Comparison of ENCODE assay signal across 23 cellular contexts in the genomic region with DNA sequence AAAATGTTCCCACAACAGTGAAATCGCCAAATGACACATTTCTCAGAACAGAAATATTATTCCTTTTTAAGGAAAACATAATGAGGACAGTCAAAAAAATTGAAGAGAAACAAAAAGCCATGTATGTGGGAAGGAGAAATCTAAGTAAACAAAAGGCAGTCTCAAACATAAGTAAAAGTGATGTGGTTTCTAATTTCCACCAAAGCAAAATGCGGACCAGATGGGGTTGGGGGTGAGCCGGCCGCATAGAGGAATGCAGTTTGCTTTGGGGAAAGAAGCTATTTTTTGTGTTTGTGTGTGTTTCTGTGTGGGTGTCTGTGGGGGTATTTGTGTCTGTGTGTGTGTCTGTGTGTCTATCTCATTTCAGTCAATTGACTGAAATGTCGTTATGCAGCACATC.
A peak's percentile ranks its signal among the peaks of the same experiment; 100 is the strongest.
DNase-seq lines count a peak whose midpoint lies in the region; ATAC-seq and TF ChIP-seq lines count a peak whose summit lies in the region.
"Had no signal": no experiment of that assay in that cellular context is flagged by ENCODE, and none has a peak within 500 bp of the region (broad histone marks: within the 10 kb centered on the region; RNA-seq: fewer than 3 reads in every experiment).

No MANE protein-coding gene starts in this region.

- DNase-seq in HFF-Myc (ENCODE audit: extremely low read depth, low read depth) (peak; percentile 56), WTC11 (ENCODE audit: low spot score) (no peak), fibroblast of peridontal ligament (ENCODE audit: extremely low read depth) (peak; percentile 90), smooth muscle cell of the brain vasculature (ENCODE audit: low read depth, low spot score) (peak; percentile 9), SKM-1 treated with dmso at 0.1 percent for 144 hours (lab: John Stamatoyannopoulos, UW; ENCODE audit: unreplicated experiment) (no peak), NCI-H187 (lab: John Stamatoyannopoulos, UW) (no peak)
- DNase-seq: activated CD4-positive, alpha-beta memory T cell treated with anti-CD3 and anti-CD28 coated beads, Interleukin-2, amount 10 ng/mL, durations not matched to agents 7 days and 5 days; activated gamma-delta T cell; DMS79 treated with DMSO at 0.1 percent for 48 hours; effector CD4-positive, alpha-beta T cell; HCEC 1CT; kidney; natural killer cell; NCI-H1105; OCI-M1; Right ventricle myocardium superior; stimulated activated CD4-positive, alpha-beta T cell treated with anti-CD3 and anti-CD28 coated beads, Interleukin-15, amount 100 ng/mL, for 24 hours; stimulated activated naive CD8-positive, alpha-beta T cell treated with anti-CD3 and anti-CD28 coated beads, Interleukin-15, amount 100 ng/mL, for 72 hours had no signal

- ATAC-seq in WTC11 (no peak), GM21619 (IDR thresholded peaks at IDR 0.05; ENCODE audit: unreplicated experiment) (no peak)
- ATAC-seq: natural killer cell; sciatic nerve; stimulated activated naive CD8-positive, alpha-beta T cell treated with anti-CD3 and anti-CD28 coated beads, Interleukin-15, amount 100 ng/mL, for 72 hours had no signal

- no peak overlapping the region for H3K4me3 ChIP-seq in HFF-Myc (replicated peaks; ENCODE audit: low read depth, low read length)
- H3K4me3 ChIP-seq: esophagus muscularis mucosa, tibial nerve had no signal

- no peak overlapping the region for H3K4me3 Mint-ChIP-seq in WTC11
- H3K4me3 Mint-ChIP-seq: activated CD4-positive, alpha-beta memory T cell treated with anti-CD3 and anti-CD28 coated beads, Interleukin-2, amount 10 ng/mL, durations not matched to agents 7 days and 5 days; IgD-negative memory B cell; natural killer cell; stimulated activated naive CD8-positive, alpha-beta T cell treated with anti-CD3 and anti-CD28 coated beads, Interleukin-15, amount 100 ng/mL, for 72 hours had no signal

- H3K27me3 Mint-ChIP-seq in WTC11 (ENCODE audit: low read depth): no peaks in the 10 kb centered on the region
- H3K27me3 Mint-ChIP-seq: activated CD4-positive, alpha-beta memory T cell treated with anti-CD3 and anti-CD28 coated beads, Interleukin-2, amount 10 ng/mL, durations not matched to agents 7 days and 5 days; IgD-negative memory B cell had no signal

- peaks cover 2% of the 10 kb centered on the region; the same call in 1 of the 2 replicates for H3K36me3 Mint-ChIP-seq in WTC11
- H3K36me3 Mint-ChIP-seq: IgD-negative memory B cell, natural killer cell had no signal

- peak overlapping the region; percentile 14 for H3K27ac Mint-ChIP-seq in WTC11
- H3K27ac Mint-ChIP-seq: activated CD4-positive, alpha-beta memory T cell treated with anti-CD3 and anti-CD28 coated beads, Interleukin-2, amount 10 ng/mL, durations not matched to agents 7 days and 5 days; IgD-negative memory B cell; natural killer cell had no signal

- CTCF ChIA-PET in WTC11 (lab: Charles Lee): interaction anchor here (0.6 kb wide), 1 partner anchor 162 kb away, joined by 3 read pairs; no protein-coding TSS in a partner anchor

- POLR2A ChIA-PET in WTC11 (lab: Charles Lee): no interaction called here

- peaks cover 7% of the 10 kb centered on the region for H3K4me1 Mint-ChIP-seq in WTC11
- H3K4me1 Mint-ChIP-seq: activated CD4-positive, alpha-beta memory T cell treated with anti-CD3 and anti-CD28 coated beads, Interleukin-2, amount 10 ng/mL, durations not matched to agents 7 days and 5 days; IgD-negative memory B cell; natural killer cell; stimulated activated naive CD8-positive, alpha-beta T cell treated with anti-CD3 and anti-CD28 coated beads, Interleukin-15, amount 100 ng/mL, for 72 hours had no signal

- H3K9me3 Mint-ChIP-seq in WTC11: no peaks in the 10 kb centered on the region
- H3K9me3 Mint-ChIP-seq: activated CD4-positive, alpha-beta memory T cell treated with anti-CD3 and anti-CD28 coated beads, Interleukin-2, amount 10 ng/mL, durations not matched to agents 7 days and 5 days; IgD-negative memory B cell; natural killer cell; stimulated activated naive CD8-positive, alpha-beta T cell treated with anti-CD3 and anti-CD28 coated beads, Interleukin-15, amount 100 ng/mL, for 72 hours had no signal

- TF ChIP-seq CTCF in HFF-Myc (IDR thresholded peaks at IDR 0.05; ENCODE audit: low read depth, low read length, missing control alignments): no peak
- TF ChIP-seq CTCF in WTC11 (IDR thresholded peaks at IDR 0.05): no peak

TF ChIP-seq in WTC11, 78 proteins besides CTCF, POLR2A, EP300 and RAD21:
- no peak for TF ChIP-seq TEAD1 (CRISPR knock-in tag; IDR thresholded peaks at IDR 0.05)
- no peak for TF ChIP-seq ZNF416 (CRISPR knock-in tag; IDR thresholded peaks at IDR 0.05)
- no peak for TF ChIP-seq KAT7 (CRISPR knock-in tag; IDR thresholded peaks at IDR 0.05; ENCODE audit: borderline replicate concordance)
- TF ChIP-seq CREM (CRISPR knock-in tag; IDR thresholded peaks at IDR 0.05): no peak
- no peak for TF ChIP-seq ZNF263 (CRISPR knock-in tag; IDR thresholded peaks at IDR 0.05; ENCODE audit: low read depth)
- TF ChIP-seq, protein P1, sequence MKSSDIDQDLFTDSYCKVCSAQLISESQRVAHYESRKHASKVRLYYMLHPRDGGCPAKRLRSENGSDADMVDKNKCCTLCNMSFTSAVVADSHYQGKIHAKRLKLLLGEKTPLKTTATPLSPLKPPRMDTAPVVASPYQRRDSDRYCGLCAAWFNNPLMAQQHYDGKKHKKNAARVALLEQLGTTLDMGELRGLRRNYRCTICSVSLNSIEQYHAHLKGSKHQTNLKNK (CRISPR knock-in tag; IDR thresholded peaks at IDR 0.05): no peak
- no peak for TF ChIP-seq HMGA2 (CRISPR knock-in tag; IDR thresholded peaks at IDR 0.05)
- no peak for TF ChIP-seq ELF4 (CRISPR knock-in tag; IDR thresholded peaks at IDR 0.05; ENCODE audit: low read depth)
- no peak for TF ChIP-seq ZNF671 (CRISPR knock-in tag; IDR thresholded peaks at IDR 0.05)
- TF ChIP-seq EMX1 (CRISPR knock-in tag; IDR thresholded peaks at IDR 0.05): no peak
- TF ChIP-seq, protein P2, sequence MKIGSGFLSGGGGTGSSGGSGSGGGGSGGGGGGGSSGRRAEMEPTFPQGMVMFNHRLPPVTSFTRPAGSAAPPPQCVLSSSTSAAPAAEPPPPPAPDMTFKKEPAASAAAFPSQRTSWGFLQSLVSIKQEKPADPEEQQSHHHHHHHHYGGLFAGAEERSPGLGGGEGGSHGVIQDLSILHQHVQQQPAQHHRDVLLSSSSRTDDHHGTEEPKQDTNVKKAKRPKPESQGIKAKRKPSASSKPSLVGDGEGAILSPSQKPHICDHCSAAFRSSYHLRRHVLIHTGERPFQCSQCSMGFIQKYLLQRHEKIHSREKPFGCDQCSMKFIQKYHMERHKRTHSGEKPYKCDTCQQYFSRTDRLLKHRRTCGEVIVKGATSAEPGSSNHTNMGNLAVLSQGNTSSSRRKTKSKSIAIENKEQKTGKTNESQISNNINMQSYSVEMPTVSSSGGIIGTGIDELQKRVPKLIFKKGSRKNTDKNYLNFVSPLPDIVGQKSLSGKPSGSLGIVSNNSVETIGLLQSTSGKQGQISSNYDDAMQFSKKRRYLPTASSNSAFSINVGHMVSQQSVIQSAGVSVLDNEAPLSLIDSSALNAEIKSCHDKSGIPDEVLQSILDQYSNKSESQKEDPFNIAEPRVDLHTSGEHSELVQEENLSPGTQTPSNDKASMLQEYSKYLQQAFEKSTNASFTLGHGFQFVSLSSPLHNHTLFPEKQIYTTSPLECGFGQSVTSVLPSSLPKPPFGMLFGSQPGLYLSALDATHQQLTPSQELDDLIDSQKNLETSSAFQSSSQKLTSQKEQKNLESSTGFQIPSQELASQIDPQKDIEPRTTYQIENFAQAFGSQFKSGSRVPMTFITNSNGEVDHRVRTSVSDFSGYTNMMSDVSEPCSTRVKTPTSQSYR (CRISPR knock-in tag; IDR thresholded peaks at IDR 0.05): no peak
- TF ChIP-seq ATF1 (CRISPR knock-in tag; IDR thresholded peaks at IDR 0.05): no peak
- TF ChIP-seq NR3C1 (CRISPR knock-in tag; conservative IDR thresholded peaks at IDR 0.05; ENCODE audit: low read depth): no peak
- TF ChIP-seq, protein P3, sequence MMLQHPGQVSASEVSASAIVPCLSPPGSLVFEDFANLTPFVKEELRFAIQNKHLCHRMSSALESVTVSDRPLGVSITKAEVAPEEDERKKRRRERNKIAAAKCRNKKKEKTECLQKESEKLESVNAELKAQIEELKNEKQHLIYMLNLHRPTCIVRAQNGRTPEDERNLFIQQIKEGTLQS (CRISPR knock-in tag; conservative IDR thresholded peaks at IDR 0.05): no peak
- TF ChIP-seq SMAD3 (CRISPR knock-in tag; IDR thresholded peaks at IDR 0.05; ENCODE audit: borderline replicate concordance): no peak
- TF ChIP-seq NR2C2 (CRISPR knock-in tag; IDR thresholded peaks at IDR 0.05): no peak
- no peak for TF ChIP-seq NFE2L1 (CRISPR knock-in tag; IDR thresholded peaks at IDR 0.05)
- TF ChIP-seq, protein P4, sequence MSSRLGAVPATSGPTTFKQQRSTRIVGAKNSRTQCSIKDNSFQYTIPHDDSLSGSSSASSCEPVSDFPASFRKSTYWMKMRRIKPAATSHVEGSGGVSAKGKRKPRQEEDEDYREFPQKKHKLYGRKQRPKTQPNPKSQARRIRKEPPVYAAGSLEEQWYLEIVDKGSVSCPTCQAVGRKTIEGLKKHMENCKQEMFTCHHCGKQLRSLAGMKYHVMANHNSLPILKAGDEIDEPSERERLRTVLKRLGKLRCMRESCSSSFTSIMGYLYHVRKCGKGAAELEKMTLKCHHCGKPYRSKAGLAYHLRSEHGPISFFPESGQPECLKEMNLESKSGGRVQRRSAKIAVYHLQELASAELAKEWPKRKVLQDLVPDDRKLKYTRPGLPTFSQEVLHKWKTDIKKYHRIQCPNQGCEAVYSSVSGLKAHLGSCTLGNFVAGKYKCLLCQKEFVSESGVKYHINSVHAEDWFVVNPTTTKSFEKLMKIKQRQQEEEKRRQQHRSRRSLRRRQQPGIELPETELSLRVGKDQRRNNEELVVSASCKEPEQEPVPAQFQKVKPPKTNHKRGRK (CRISPR knock-in tag; IDR thresholded peaks at IDR 0.05; ENCODE audit: borderline replicate concordance): no peak

Comparison
In these comparisons a context has a peak if more than half of its experiments do, and no peak if none do; other contexts are left out.
1. DNase-seq: peak in HFF-Myc (single experiment), fibroblast of peridontal ligament (single experiment) and smooth muscle cell of the brain vasculature (single experiment); none in WTC11 (single experiment), SKM-1 treated with dmso at 0.1 percent for 144 hours (single experiment) and NCI-H187 (0 of 2).